27 cellular contexts compared by ENCODE assay signal in genomic region chr16:4531816-4532215, GRCh38. TPM values are rescaled to one million over a fixed set of nuclear protein-coding genes. Genes with fewer than 3 reads are reported as not detected.
DNase-seq lines count a peak whose midpoint lies in the region; ATAC-seq, FAIRE-seq and TF ChIP-seq lines count a peak whose summit lies in the region.
"Had no signal": no experiment of that assay in that cellular context is flagged by ENCODE, and none has a peak within 500 bp of the region (broad histone marks: within the 10 kb centered on the region; RNA-seq: fewer than 3 reads in every experiment).

No MANE protein-coding gene starts in this region.

- intact Hi-C loops in heart left ventricle (cut with DNase I) (loop anchor here in 1 of 10 donors (5.0 kb wide), 1 partner anchor 80 kb away; the partner anchor contains the start of gene UBALD1), cardiac septum (cut with DNase I) (no loop called here)

- no peak overlapping the region for H4K91ac ChIP-seq in neuronal stem cell (ENCODE audit: low read depth, low read length, poor library complexity)

- peaks cover 12% of the 10 kb centered on the region for H3F3A ChIP-seq in smooth muscle cell (ENCODE audit: low read depth)

- H3K79me1 ChIP-seq in neuronal stem cell (ENCODE audit: low read depth, low read length), result peaks cover 11% of the 10 kb centered on the region

- peaks cover 17% of the 10 kb centered on the region for H3K36me3 Mint-ChIP-seq in T-cell
- H3K36me3 Mint-ChIP-seq in immature natural killer cell, result peaks cover 0 to 13% (median 0%) of the 10 kb centered on the region in 3 donors

- H2BK15ac ChIP-seq in neuronal stem cell (ENCODE audit: low read length), result no peak overlapping the region

- H2BK5ac ChIP-seq in neuronal stem cell (ENCODE audit: low read length), result no peak overlapping the region

- H3K4me3 ChIP-seq in heart left ventricle (no peak overlapping the region), smooth muscle cell (no peak overlapping the region), neuronal stem cell (ENCODE audit: low read length in 2 of 2) (no peak overlapping the region)
- H3K4me3 ChIP-seq: SK-N-MC had no signal

- H2AK5ac ChIP-seq in neuronal stem cell (ENCODE audit: low read depth, low read length), result no peak overlapping the region

- H2BK12ac ChIP-seq in neuronal stem cell (ENCODE audit: low read length), result no peak overlapping the region

- H3K14ac ChIP-seq in neuronal stem cell (ENCODE audit: low read length), result no peak overlapping the region

- 86 to 87% (median 87%) methylated on average over 8 of the region's 8 CpGs for WGBS in heart left ventricle, 4 donors
- 99% methylated on average over 8 of the region's 8 CpGs for WGBS in smooth muscle cell (ENCODE audit: low lambda C conversion rate)
- no CpG with 5 or more reads among the region's 8 CpGs for WGBS in neuronal stem cell (ENCODE audit: extremely low coverage in 2 of 2, insufficient read length in 2 of 2, insufficient replicate concordance in 1 of 2), 2 donors

- H3K27me3 ChIP-seq in heart left ventricle (no peaks in the 10 kb centered on the region), smooth muscle cell (ENCODE audit: low read depth) (no peaks in the 10 kb centered on the region), neuronal stem cell (ENCODE audit: control insufficient read depth in 3 of 3, insufficient read depth in 3 of 3, low read depth in 1 of 3, low read length in 3 of 3) (no peaks in the 10 kb centered on the region)

- H3K36me3 ChIP-seq in heart left ventricle, result peaks cover 0 to 10% (median 0%) of the 10 kb centered on the region in 9 donors
- H3K36me3 ChIP-seq in smooth muscle cell (ENCODE audit: low read depth), result no peaks in the 10 kb centered on the region
- H3K36me3 ChIP-seq in neuronal stem cell (replicated peaks in 1 of 2; ENCODE audit: control insufficient read depth in 2 of 2, insufficient read depth in 2 of 2, low read length in 2 of 2), result peaks cover 14 to 47% of the 10 kb centered on the region in 2 donors

- CTCF ChIA-PET in T-cell (lab: Charles Lee), result interaction anchor here (0.6 kb wide), 2 partner anchors 17 to 263 kb away, joined by 4 to 6 read pairs; no protein-coding TSS in a partner anchor

- H4K8ac ChIP-seq in neuronal stem cell (ENCODE audit: low read depth, low read length), result no peak overlapping the region

- no peak overlapping the region for H3K4me2 ChIP-seq in smooth muscle cell
- H3K4me2 ChIP-seq in neuronal stem cell (ENCODE audit: insufficient read depth, low read length, poor library complexity, severe bottlenecking), result no peak overlapping the region

- H3K9ac ChIP-seq in smooth muscle cell (ENCODE audit: low read depth), result no peak overlapping the region
- no peak overlapping the region for H3K9ac ChIP-seq in neuronal stem cell (ENCODE audit: low read depth, low read length, poor library complexity)

- H3K4me1 Mint-ChIP-seq in T-cell (peaks cover 68 to 81% (median 75%) of the 10 kb centered on the region in 3 donors), immature natural killer cell (peaks cover 74 to 81% of the 10 kb centered on the region in 2 donors)

- H3K27ac Mint-ChIP-seq in T-cell (peak overlapping the region; percentile 23 to 52), immature natural killer cell (peak overlapping the region in 5 of 6 donors; percentile 30 to 62 (median 49))

- no peak overlapping the region for H3K18ac ChIP-seq in neuronal stem cell (ENCODE audit: low read length)

- POLR2A ChIA-PET in T-cell (lab: Charles Lee), result interaction anchor here in 1 of 2 donors (0.6 kb wide), 1 partner anchor 26 kb away, joined by 5 read pairs; no protein-coding TSS in a partner anchor

- H4K20me1 ChIP-seq in smooth muscle cell (ENCODE audit: low read depth), result peaks cover 86% of the 10 kb centered on the region

- H3K4ac ChIP-seq in neuronal stem cell (ENCODE audit: low read length), result no peak overlapping the region

- ATAC-seq in heart left ventricle (peak in 3 of 4 donors; percentile 11 to 23 (median 18)), T-cell (replicated peaks in 1 of 4) (no peak)

- H3K23ac ChIP-seq in neuronal stem cell (ENCODE audit: low read depth, low read length, poor library complexity), result no peak overlapping the region

- peaks cover 34% of the 10 kb centered on the region for H3K79me2 ChIP-seq in smooth muscle cell (ENCODE audit: low read depth)

- H3K27me3 Mint-ChIP-seq in T-cell (no peaks in the 10 kb centered on the region), immature natural killer cell (ENCODE audit: low read depth in 3 of 3) (peaks cover 0 to 3% (median under 1%) of the 10 kb centered on the region in 3 donors)
- H3K27me3 Mint-ChIP-seq: CD8-positive, alpha-beta memory T cell had no signal

- DNase-seq in heart left ventricle (no peak), cardiac septum (ENCODE audit: low spot score) (no peak), T-cell (no peak), immature natural killer cell (no peak), smooth muscle cell (lab: John Stamatoyannopoulos, UW; ENCODE audit: unreplicated experiment) (no peak), GM12891 (ENCODE audit: insufficient read length, low spot score) (no peak), neuronal stem cell (ENCODE audit: low spot score) (no peak), T-helper 2 cell (no peak)
- DNase-seq: AML-193; C1 segment of cervical spinal cord; Calu3; CD8-positive, alpha-beta memory T cell; DMS153; IMR-90; MV-4-11; NCI-H1105 treated with DMSO at 0.1 percent for 48 hours; NCI-H2029 treated with DMSO at 0.1 percent for 48 hours; NCI-H2171 treated with DMSO at 0.1 percent for 48 hours; NCI-H526; OCI-M1; SHP77 had no signal

- TF ChIP-seq POLR2A in heart left ventricle (IDR thresholded peaks at IDR 0.05) (no peak), GM12891 (IDR thresholded peaks at IDR 0.05; ENCODE audit: low read depth, low read length) (no peak)

- H2BK120ac ChIP-seq in neuronal stem cell (ENCODE audit: low read depth, low read length), result no peak overlapping the region

- peaks cover 0 to 61% (median 17%) of the 10 kb centered on the region in 12 donors for H3K4me1 ChIP-seq in heart left ventricle
- peaks cover 11% of the 10 kb centered on the region for H3K4me1 ChIP-seq in smooth muscle cell (ENCODE audit: low read depth)
- peaks cover 0 to 8% of the 10 kb centered on the region in 2 donors for H3K4me1 ChIP-seq in neuronal stem cell (ENCODE audit: control insufficient read depth in 2 of 2, insufficient read depth in 1 of 2, low read depth in 1 of 2, low read length in 2 of 2)

- FAIRE-seq in GM12891 (lab: Jason Lieb, UNC), result no peak
- FAIRE-seq: HTR-8/SVneo had no signal

- H3K27ac ChIP-seq in heart left ventricle (peak overlapping the region in 2 of 12 donors; percentile 9 to 41), smooth muscle cell (ENCODE audit: low read depth) (peak overlapping the region; percentile 49), neuronal stem cell (replicated peaks; ENCODE audit: low read length) (no peak overlapping the region)
- H3K27ac ChIP-seq: SK-N-MC had no signal

- H2AFZ ChIP-seq in smooth muscle cell (ENCODE audit: low read depth) (no peak overlapping the region), neuronal stem cell (ENCODE audit: low read length) (no peak overlapping the region)

- H3K9me3 ChIP-seq in heart left ventricle (no peaks in the 10 kb centered on the region), smooth muscle cell (replicated peaks; ENCODE audit: low read depth) (no peaks in the 10 kb centered on the region), neuronal stem cell (replicated peaks in 1 of 2; ENCODE audit: control insufficient read depth in 2 of 2, insufficient read depth in 1 of 2, low read depth in 1 of 2, low read length in 2 of 2) (peaks cover 0 to 6% of the 10 kb centered on the region in 2 donors)

- TF ChIP-seq CTCF in heart left ventricle (IDR thresholded peaks at IDR 0.05) (no peak), smooth muscle cell (IDR thresholded peaks at IDR 0.05; ENCODE audit: borderline replicate concordance, insufficient read depth, poor library complexity, severe bottlenecking) (no peak)

- no peaks in the 10 kb centered on the region for H3K9me3 Mint-ChIP-seq in T-cell
- no peaks in the 10 kb centered on the region for H3K9me3 Mint-ChIP-seq in immature natural killer cell
- H3K9me3 Mint-ChIP-seq: CD8-positive, alpha-beta memory T cell had no signal

- H3K4me3 Mint-ChIP-seq in T-cell, result no peak overlapping the region
- H3K4me3 Mint-ChIP-seq in immature natural killer cell, result no peak overlapping the region

RNA-seq across cellular contexts. Expression of gene CDIP1, which starts 6.8 kb away (rescaled TPM):
- total RNA-seq in heart left ventricle (10 to 100 TPM; 44.6 to 51.1 (median 46.4) TPM), cardiac septum (42.1 TPM), T-cell (10 to 100 TPM; 28.6 to 31.3 (median 29.7) TPM), smooth muscle cell (17.7 and 19.7 TPM in 2 replicates)
- polyA plus RNA-seq in heart left ventricle (10 to 100 TPM; 33.3 to 44.6 TPM), immature natural killer cell (10 to 100 TPM; 26.9 to 51.9 (median 47.8) TPM), smooth muscle cell (36.9 and 40.9 TPM in 2 replicates)
- polyA plus RNA-seq in GM12891 (2012; ENCODE audit: low read depth, missing spikeins), result 24.6 TPM
- 48.1 TPM for polyA plus RNA-seq in neuronal stem cell (2013, experiment 1 of 2)
- 46.7 TPM for polyA plus RNA-seq in neuronal stem cell (2013, experiment 2 of 2)

RNA-seq across cellular contexts. Expression of gene C16orf96, which starts 24.3 kb away (rescaled TPM):
- total RNA-seq in heart left ventricle (under 1 TPM in 7 of 9 donors, not detected in 2; 0.05 to 0.19 (median 0.15) TPM), cardiac septum (0.11 TPM), T-cell (under 1 TPM; 0.30 to 0.66 (median 0.50) TPM), smooth muscle cell (0.09 TPM in 1 of 2 replicates, not detected in the other)
- polyA plus RNA-seq in heart left ventricle (under 1 TPM; 0.01 to 0.04 TPM), immature natural killer cell (not detected), smooth muscle cell (0.32 TPM in 1 of 2 replicates, not detected in the other)
- polyA plus RNA-seq in GM12891 (2012; ENCODE audit: low read depth, missing spikeins), result 0.06 TPM
- polyA plus RNA-seq in neuronal stem cell (2013, experiment 1 of 2), result 0.74 TPM
- 0.79 TPM for polyA plus RNA-seq in neuronal stem cell (2013, experiment 2 of 2)
- total RNA-seq: A172, Calu3, H4, IMR-90, M059J had no signal
- polyA plus RNA-seq: AG04450, IMR-90 had no signal

RNA-seq across cellular contexts. Expression of gene HMOX2, which starts 55.6 kb away (rescaled TPM):
- total RNA-seq in heart left ventricle, result 100 to 1,000 TPM in 5 of 9 donors, 10 to 100 TPM in 4; 60.6 to 250 (median 117) TPM
- polyA plus RNA-seq in heart left ventricle, result 100 to 1,000 TPM; 113 to 245 TPM
- total RNA-seq in cardiac septum, result 69.1 TPM
- 10 to 100 TPM; 49.1 to 74.4 (median 70.5) TPM for total RNA-seq in T-cell
- polyA plus RNA-seq in immature natural killer cell, result 100 to 1,000 TPM; 130 to 225 (median 196) TPM
- 26.7 and 35.3 TPM in 2 replicates for total RNA-seq in smooth muscle cell
- polyA plus RNA-seq in smooth muscle cell, result 54.2 and 62.6 TPM in 2 replicates
- 34.0 TPM for polyA plus RNA-seq in GM12891 (2012; ENCODE audit: low read depth, missing spikeins)
- polyA plus RNA-seq in neuronal stem cell (2013, experiment 1 of 2), result 9.8 TPM
- polyA plus RNA-seq in neuronal stem cell (2013, experiment 2 of 2), result 10.1 TPM

RNA-seq across cellular contexts. Expression of gene NMRAL1, which starts 57.4 kb away (rescaled TPM):
- total RNA-seq in heart left ventricle, result 10 to 100 TPM; 12.0 to 47.5 (median 23.4) TPM
- polyA plus RNA-seq in heart left ventricle, result 10 to 100 TPM; 25.4 to 28.0 TPM
- 7.3 TPM for total RNA-seq in cardiac septum
- 10 to 100 TPM; 50.1 to 79.1 (median 62.1) TPM for total RNA-seq in T-cell
- 10 to 100 TPM; 46.1 to 65.3 (median 60.7) TPM for polyA plus RNA-seq in immature natural killer cell
- 27.1 and 35.6 TPM in 2 replicates for total RNA-seq in smooth muscle cell
- polyA plus RNA-seq in smooth muscle cell, result 51.8 and 64.3 TPM in 2 replicates
- polyA plus RNA-seq in GM12891 (2012; ENCODE audit: low read depth, missing spikeins), result 61.8 TPM
- polyA plus RNA-seq in neuronal stem cell (2013, experiment 1 of 2), result 37.3 TPM
- 36.3 TPM for polyA plus RNA-seq in neuronal stem cell (2013, experiment 2 of 2)

Comparison
In these comparisons a context has a peak if more than half of its experiments do, and no peak if none do; other contexts are left out.
1. ATAC-seq: peak in heart left ventricle (3 of 4); none in T-cell (0 of 4).